Comparison of ENCODE assay signal across 8 cellular contexts in the genomic region with DNA sequence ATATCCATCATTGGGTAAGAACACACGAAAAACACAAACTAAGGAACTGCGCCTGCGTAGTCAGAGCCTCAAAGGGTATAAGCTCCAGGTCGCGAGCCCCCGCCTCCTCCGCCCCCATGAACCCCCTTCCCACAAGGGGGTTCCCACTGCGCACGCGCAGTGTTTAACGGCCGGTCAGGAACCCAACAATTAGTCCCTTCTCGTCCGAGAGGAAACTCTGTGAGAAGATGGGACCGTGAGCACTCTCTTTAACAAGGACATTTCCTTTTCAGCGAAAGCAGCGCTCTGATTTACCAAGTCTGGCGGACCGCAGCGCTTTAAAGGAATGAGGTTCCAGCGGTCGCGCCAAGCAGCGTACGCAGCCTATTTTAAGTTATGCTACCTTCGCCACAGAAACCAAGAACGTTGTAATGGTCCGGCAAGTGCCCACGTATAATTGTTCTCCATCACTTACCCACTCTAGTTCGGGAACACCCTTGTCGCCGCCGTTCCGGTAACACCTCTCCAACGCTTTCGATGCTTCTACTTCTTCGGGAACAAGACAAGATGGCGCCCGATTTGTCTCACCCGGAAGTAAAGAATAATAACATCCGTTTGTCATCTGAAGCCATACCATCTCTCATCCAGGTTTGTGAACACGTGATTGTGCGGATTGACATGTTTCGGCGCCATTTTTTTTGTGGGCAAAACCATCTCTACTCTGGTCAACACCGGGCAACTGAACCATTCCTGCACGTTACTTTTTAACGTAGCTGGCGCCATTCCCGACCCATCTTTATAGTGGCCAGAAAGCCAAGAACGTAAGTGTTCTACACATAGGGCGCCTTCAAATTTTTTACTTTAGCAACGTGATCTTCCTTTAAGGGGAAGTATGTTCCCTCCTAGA. TPM values are rescaled to one million over a fixed set of nuclear protein-coding genes. Genes with fewer than 3 reads are reported as not detected.
DNase-seq lines count a peak whose midpoint lies in the region; ATAC-seq, FAIRE-seq and TF ChIP-seq lines count a peak whose summit lies in the region.

A gene with protein sequence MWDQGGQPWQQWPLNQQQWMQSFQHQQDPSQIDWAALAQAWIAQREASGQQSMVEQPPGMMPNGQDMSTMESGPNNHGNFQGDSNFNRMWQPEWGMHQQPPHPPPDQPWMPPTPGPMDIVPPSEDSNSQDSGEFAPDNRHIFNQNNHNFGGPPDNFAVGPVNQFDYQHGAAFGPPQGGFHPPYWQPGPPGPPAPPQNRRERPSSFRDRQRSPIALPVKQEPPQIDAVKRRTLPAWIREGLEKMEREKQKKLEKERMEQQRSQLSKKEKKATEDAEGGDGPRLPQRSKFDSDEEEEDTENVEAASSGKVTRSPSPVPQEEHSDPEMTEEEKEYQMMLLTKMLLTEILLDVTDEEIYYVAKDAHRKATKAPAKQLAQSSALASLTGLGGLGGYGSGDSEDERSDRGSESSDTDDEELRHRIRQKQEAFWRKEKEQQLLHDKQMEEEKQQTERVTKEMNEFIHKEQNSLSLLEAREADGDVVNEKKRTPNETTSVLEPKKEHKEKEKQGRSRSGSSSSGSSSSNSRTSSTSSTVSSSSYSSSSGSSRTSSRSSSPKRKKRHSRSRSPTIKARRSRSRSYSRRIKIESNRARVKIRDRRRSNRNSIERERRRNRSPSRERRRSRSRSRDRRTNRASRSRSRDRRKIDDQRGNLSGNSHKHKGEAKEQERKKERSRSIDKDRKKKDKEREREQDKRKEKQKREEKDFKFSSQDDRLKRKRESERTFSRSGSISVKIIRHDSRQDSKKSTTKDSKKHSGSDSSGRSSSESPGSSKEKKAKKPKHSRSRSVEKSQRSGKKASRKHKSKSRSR (minus strand): TSS at position 548 of the 886 bp plus-strand sequence. CDS start 10,649 bp downstream, outside the sequence.

- peaks cover 29% of the 10 kb centered on the region for H3K36me3 Mint-ChIP-seq in activated naive CD8-positive, alpha-beta T cell treated with anti-CD3 and anti-CD28 coated beads, Interleukin-2, amount 50 U/mL, for 24 hours (ENCODE audit: low read depth)

- peak; percentile 88 for FAIRE-seq in pancreas (lab: Jason Lieb, UNC)

- peak within 1 kb of the TSS; percentile 70 to 98 (median 95) for H3K27ac ChIP-seq in pancreas
- H3K27ac ChIP-seq in tibial artery: peak within 1 kb of the TSS; percentile 92 to 98

- peak within 1 kb of the TSS; percentile 98 for H3K27ac Mint-ChIP-seq in activated naive CD8-positive, alpha-beta T cell treated with anti-CD3 and anti-CD28 coated beads, Interleukin-2, amount 50 U/mL, for 24 hours

- H3K4me3 ChIP-seq in GM12865 (ENCODE audit: low read depth, low read length) (peak within 1 kb of the TSS; percentile 73), pancreas (peak within 1 kb of the TSS; percentile 45 to 64 (median 54)), tibial artery (peak within 1 kb of the TSS; percentile 69 to 85)

- no peaks in the 10 kb centered on the region for H3K36me3 ChIP-seq in pancreas
- no peaks in the 10 kb centered on the region for H3K36me3 ChIP-seq in tibial artery

- peaks cover 69% of the 10 kb centered on the region for H3K4me1 Mint-ChIP-seq in activated naive CD8-positive, alpha-beta T cell treated with anti-CD3 and anti-CD28 coated beads, Interleukin-2, amount 50 U/mL, for 24 hours

- no peaks in the 10 kb centered on the region for H3K27me3 Mint-ChIP-seq in activated naive CD8-positive, alpha-beta T cell treated with anti-CD3 and anti-CD28 coated beads, Interleukin-2, amount 50 U/mL, for 24 hours

- intact Hi-C loops in Right ventricle myocardium superior (cut with DNase I): loop anchor here (10.0 kb wide), 1 partner anchor 90 kb away; a partner anchor contains a TSS
- intact Hi-C loops in pancreas (cut with DNase I): no loop called here
- intact Hi-C loops in tibial artery (cut with DNase I; ENCODE audit: low total_unique reads): loop anchor here (5.0 kb wide), 1 partner anchor 92 kb away; a partner anchor contains a TSS

- WGBS in pancreas, 2 donors: 0 to 1% methylated on average over 53 of the region's 53 CpGs

- H3K27me3 ChIP-seq in pancreas: no peaks in the 10 kb centered on the region
- H3K27me3 ChIP-seq in tibial artery: no peaks in the 10 kb centered on the region

- H3K9me3 ChIP-seq in pancreas (no peaks in the 10 kb centered on the region), tibial artery (no peaks in the 10 kb centered on the region)

- H3K4me1 ChIP-seq in pancreas (peaks cover 20 to 44% (median 33%) of the 10 kb centered on the region in 3 donors), tibial artery (peaks cover 0 to 66% (median 43%) of the 10 kb centered on the region in 4 donors)

- H3K4me3 Mint-ChIP-seq in activated naive CD8-positive, alpha-beta T cell treated with anti-CD3 and anti-CD28 coated beads, Interleukin-2, amount 50 U/mL, for 24 hours: peak within 1 kb of the TSS; percentile 92

- ATAC-seq in HG02763 (IDR thresholded peaks at IDR 0.05; ENCODE audit: unreplicated experiment) (peak; percentile 84), Right ventricle myocardium superior (ENCODE audit: poor library complexity) (peak; percentile 97), pancreas (peak; percentile 93 to 97 (median 94))
- ATAC-seq in activated naive CD8-positive, alpha-beta T cell treated with anti-CD3 and anti-CD28 coated beads, Interleukin-2, amount 50 U/mL, for 24 hours: peak; percentile 92

- DNase-seq in GM12865 (ENCODE audit: low read depth): peak; percentile 98
- peak; percentile 91 for DNase-seq in NCI-H1417 treated with DMSO at 0.1 percent for 48 hours (lab: John Stamatoyannopoulos, UW)
- DNase-seq in SW480 (ENCODE audit: low spot score): peak; percentile 93
- peak; percentile 84 for DNase-seq in activated naive CD8-positive, alpha-beta T cell treated with anti-CD3 and anti-CD28 coated beads, Interleukin-2, amount 50 U/mL, for 24 hours
- peak; percentile 84 for DNase-seq in Right ventricle myocardium superior
- peak; percentile 74 to 93 (median 89) for DNase-seq in pancreas
- DNase-seq in tibial artery: peak; percentile 94 to 95

- TF ChIP-seq CTCF in GM12865 (IDR thresholded peaks at IDR 0.05; ENCODE audit: insufficient read depth, low read depth, low read length, missing control alignments): no peak
- TF ChIP-seq CTCF in pancreas (IDR thresholded peaks at IDR 0.05): no peak
- TF ChIP-seq CTCF in tibial artery (IDR thresholded peaks at IDR 0.05): no peak

- H3K9me3 Mint-ChIP-seq in activated naive CD8-positive, alpha-beta T cell treated with anti-CD3 and anti-CD28 coated beads, Interleukin-2, amount 50 U/mL, for 24 hours: no peaks in the 10 kb centered on the region

RNA-seq across cellular contexts. Expression of the gene that starts here (rescaled TPM):
- 48.5 TPM for total RNA-seq in Right ventricle myocardium superior
- 10 to 100 TPM; 20.8 to 59.9 (median 35.8) TPM for total RNA-seq in pancreas
- polyA plus RNA-seq in pancreas: 10 to 100 TPM; 42.0 to 64.1 TPM

Comparison
In these comparisons a context has a peak if more than half of its experiments do, and no peak if none do; other contexts are left out.
1. Peak in every context shown above with its lines: DNase-seq, ATAC-seq, H3K4me3 ChIP-seq and H3K27ac ChIP-seq.
2. intact Hi-C loops: an anchor here in Right ventricle myocardium superior (10.0 kb wide) and tibial artery (5.0 kb wide); none called in pancreas.